ENCODE assay signal across 14 cellular contexts in the genomic region with DNA sequence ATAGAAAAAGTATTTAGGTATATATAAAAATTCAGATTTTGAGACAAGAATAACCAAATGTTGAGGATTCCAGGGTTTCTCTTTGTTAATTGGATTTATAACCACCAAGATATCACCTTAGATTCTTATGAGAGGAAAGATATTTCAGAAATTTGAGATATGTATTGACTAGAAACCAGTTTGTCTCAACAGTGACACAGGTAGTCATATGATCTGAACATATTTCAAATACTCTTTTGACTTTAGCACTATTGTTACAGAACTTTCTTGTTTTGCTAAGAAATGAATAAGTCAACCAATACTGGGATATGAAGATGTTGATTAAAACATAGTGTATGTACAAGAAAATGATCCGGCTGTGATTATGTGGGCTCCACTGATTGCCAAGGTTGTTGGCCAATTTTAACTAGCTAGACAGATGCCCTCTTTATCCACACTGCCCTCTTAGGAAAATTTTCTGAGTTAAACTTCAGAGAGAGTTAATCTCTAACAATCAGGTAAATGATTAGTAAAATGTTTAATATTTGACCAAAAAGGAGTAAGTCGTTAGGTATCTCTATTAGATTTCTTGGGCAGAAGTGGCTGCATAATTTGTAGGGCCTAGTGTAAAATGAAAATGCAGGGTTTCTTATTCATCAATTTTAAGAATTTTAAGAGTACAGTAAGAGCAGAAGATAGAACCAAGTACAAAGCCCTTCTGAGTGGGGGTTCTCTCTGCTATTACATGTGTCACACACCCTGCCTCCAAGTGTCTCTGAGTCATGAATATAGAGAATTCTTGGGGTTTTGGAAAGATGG.
DNase-seq lines count a peak whose midpoint lies in the region; ATAC-seq lines count a peak whose summit lies in the region.
"Had no signal": no experiment of that assay in that cellular context is flagged by ENCODE, and none has a peak within 500 bp of the region (broad histone marks: within the 10 kb centered on the region; RNA-seq: fewer than 3 reads in every experiment).

No MANE protein-coding gene starts in this region.

- peak; percentile 87 for ATAC-seq in GM18861 (IDR thresholded peaks at IDR 0.05; ENCODE audit: unreplicated experiment)
- peak; percentile 53 for ATAC-seq in HG02759 (IDR thresholded peaks at IDR 0.05; ENCODE audit: unreplicated experiment)
- no peak for ATAC-seq in HG02852 (IDR thresholded peaks at IDR 0.05; ENCODE audit: unreplicated experiment)
- ATAC-seq in stimulated activated effector memory CD8-positive, alpha-beta T cell treated with anti-CD3 and anti-CD28 coated beads, Interleukin-12 subunit alpha, Interleukin-12 subunit beta, amount 100 ng/mL, for 72 hours, result no peak
- ATAC-seq: activated naive CD8-positive, alpha-beta T cell treated with anti-CD3 and anti-CD28 coated beads, Interleukin-2, amount 50 U/mL, for 24 hours had no signal

- no peaks in the 10 kb centered on the region for H3K9me3 Mint-ChIP-seq in stimulated activated effector memory CD8-positive, alpha-beta T cell treated with anti-CD3 and anti-CD28 coated beads, Interleukin-12 subunit alpha, Interleukin-12 subunit beta, amount 100 ng/mL, for 72 hours
- H3K9me3 Mint-ChIP-seq: activated CD4-positive, alpha-beta T cell treated with anti-CD3 and anti-CD28 coated beads, Interleukin-2, amount 10 ng/mL, durations not matched to agents 7 days and 5 days had no signal

- DNase-seq in astrocyte of the hippocampus (ENCODE audit: low read depth, low spot score) (peak; percentile 2), renal cortical epithelial cell (ENCODE audit: low read depth) (peak; percentile 88), AG08396 (ENCODE audit: low spot score) (no peak)
- DNase-seq in stimulated activated effector memory CD8-positive, alpha-beta T cell treated with anti-CD3 and anti-CD28 coated beads, Interleukin-12 subunit alpha, Interleukin-12 subunit beta, amount 100 ng/mL, for 72 hours (ENCODE audit: low spot score in 2 of 2), result no peak
- DNase-seq: activated CD4-positive, alpha-beta T cell treated with anti-CD3 and anti-CD28 coated beads, Interleukin-2, amount 10 ng/mL, durations not matched to agents 7 days and 5 days; activated naive CD8-positive, alpha-beta T cell treated with anti-CD3 and anti-CD28 coated beads, Interleukin-2, amount 50 U/mL, for 24 hours; activated T-cell treated with anti-CD3 and anti-CD28 coated beads, Interleukin-2, amount 50 U/mL, for 48 hours; KBM-7; NCI-H1105; NCI-H2227 treated with DMSO at 0.1 percent for 48 hours; SIG-M5 had no signal

- H3K36me3 Mint-ChIP-seq in stimulated activated effector memory CD8-positive, alpha-beta T cell treated with anti-CD3 and anti-CD28 coated beads, Interleukin-12 subunit alpha, Interleukin-12 subunit beta, amount 100 ng/mL, for 72 hours, result no peaks in the 10 kb centered on the region

- no peak overlapping the region for H3K27ac Mint-ChIP-seq in stimulated activated effector memory CD8-positive, alpha-beta T cell treated with anti-CD3 and anti-CD28 coated beads, Interleukin-12 subunit alpha, Interleukin-12 subunit beta, amount 100 ng/mL, for 72 hours
- H3K27ac Mint-ChIP-seq: activated CD4-positive, alpha-beta T cell treated with anti-CD3 and anti-CD28 coated beads, Interleukin-2, amount 10 ng/mL, durations not matched to agents 7 days and 5 days; activated naive CD8-positive, alpha-beta T cell treated with anti-CD3 and anti-CD28 coated beads, Interleukin-2, amount 50 U/mL, for 24 hours had no signal

- no peak overlapping the region for H3K4me3 Mint-ChIP-seq in stimulated activated effector memory CD8-positive, alpha-beta T cell treated with anti-CD3 and anti-CD28 coated beads, Interleukin-12 subunit alpha, Interleukin-12 subunit beta, amount 100 ng/mL, for 72 hours
- H3K4me3 Mint-ChIP-seq: activated CD4-positive, alpha-beta T cell treated with anti-CD3 and anti-CD28 coated beads, Interleukin-2, amount 10 ng/mL, durations not matched to agents 7 days and 5 days; activated naive CD8-positive, alpha-beta T cell treated with anti-CD3 and anti-CD28 coated beads, Interleukin-2, amount 50 U/mL, for 24 hours had no signal

- H3K4me1 Mint-ChIP-seq in stimulated activated effector memory CD8-positive, alpha-beta T cell treated with anti-CD3 and anti-CD28 coated beads, Interleukin-12 subunit alpha, Interleukin-12 subunit beta, amount 100 ng/mL, for 72 hours, result no peaks in the 10 kb centered on the region
- H3K4me1 Mint-ChIP-seq: activated CD4-positive, alpha-beta T cell treated with anti-CD3 and anti-CD28 coated beads, Interleukin-2, amount 10 ng/mL, durations not matched to agents 7 days and 5 days; activated naive CD8-positive, alpha-beta T cell treated with anti-CD3 and anti-CD28 coated beads, Interleukin-2, amount 50 U/mL, for 24 hours had no signal

Comparison
In these comparisons a context has a peak if more than half of its experiments do, and no peak if none do; other contexts are left out.
1. ATAC-seq: peak in GM18861 (single experiment) and HG02759 (single experiment); none in HG02852 (single experiment) and stimulated activated effector memory CD8-positive, alpha-beta T cell treated with anti-CD3 and anti-CD28 coated beads, Interleukin-12 subunit alpha, Interleukin-12 subunit beta, amount 100 ng/mL, for 72 hours (single experiment).
2. DNase-seq: peak in astrocyte of the hippocampus (single experiment) and renal cortical epithelial cell (single experiment); none in AG08396 (single experiment) and stimulated activated effector memory CD8-positive, alpha-beta T cell treated with anti-CD3 and anti-CD28 coated beads, Interleukin-12 subunit alpha, Interleukin-12 subunit beta, amount 100 ng/mL, for 72 hours (0 of 2).